14 cellular contexts compared by ENCODE assay signal in genomic region chr15:67746450-67746849, GRCh38.
A peak's percentile ranks its signal among the peaks of the same experiment; 100 is the strongest.
DNase-seq lines count a peak whose midpoint lies in the region; ATAC-seq and TF ChIP-seq lines count a peak whose summit lies in the region.
"Had no signal": no experiment of that assay in that cellular context is flagged by ENCODE, and none has a peak within 500 bp of the region (broad histone marks: within the 10 kb centered on the region; RNA-seq: fewer than 3 reads in every experiment).

No MANE protein-coding gene starts in this region.

- peaks cover 3% of the 10 kb centered on the region for H3K4me1 ChIP-seq in CD4-positive, CD25-positive, alpha-beta regulatory T cell (ENCODE audit: control insufficient read depth, insufficient read depth, low read length, poor library complexity, severe bottlenecking)
- H3K4me1 ChIP-seq in GM23338 (ENCODE audit: insufficient read depth) (peaks cover 39% of the 10 kb centered on the region), heart right ventricle (peaks cover 0 to 30% (median 0%) of the 10 kb centered on the region in 9 donors)
- H3K4me1 ChIP-seq: SJSA1 had no signal

- H3K27ac Mint-ChIP-seq in CD4-positive, CD25-positive, alpha-beta regulatory T cell = peak overlapping the region in 2 of 3 donors; percentile 8 to 32
- H3K27ac Mint-ChIP-seq in GM23338 = peak overlapping the region; percentile 60
- H3K27ac Mint-ChIP-seq in activated naive CD4-positive, alpha-beta T cell treated with anti-CD3 and anti-CD28 coated beads, Interleukin-2, amount 50 U/mL, for 72 hours = peak overlapping the region; percentile 52 to 59
- H3K27ac Mint-ChIP-seq: activated B cell treated with CpG ODN at 0.5 μM for 24 hours, immature natural killer cell had no signal

- no peaks in the 10 kb centered on the region for H3K36me3 ChIP-seq in CD4-positive, CD25-positive, alpha-beta regulatory T cell (ENCODE audit: control insufficient read depth, insufficient read depth, low read length)
- H3K36me3 ChIP-seq in GM23338 (ENCODE audit: insufficient read depth) (no peaks in the 10 kb centered on the region), heart right ventricle (peaks cover 0 to 12% (median 0%) of the 10 kb centered on the region in 9 donors)
- H3K36me3 ChIP-seq: right lobe of liver, SJSA1 had no signal

- H3F3A ChIP-seq in GM23338 (replicated peaks; ENCODE audit: low read depth) = no peaks in the 10 kb centered on the region

- peak overlapping the region in 3 of 4 donors; percentile 11 to 49 (median 44) for H3K4me3 Mint-ChIP-seq in CD4-positive, CD25-positive, alpha-beta regulatory T cell
- peak overlapping the region; percentile 11; the same call in 1 of the 3 replicates for H3K4me3 Mint-ChIP-seq in GM23338
- H3K4me3 Mint-ChIP-seq: activated B cell treated with CpG ODN at 0.5 μM for 24 hours, immature natural killer cell had no signal

- H3K27me3 Mint-ChIP-seq in CD4-positive, CD25-positive, alpha-beta regulatory T cell = no peaks in the 10 kb centered on the region
- peaks cover 4% of the 10 kb centered on the region for H3K27me3 Mint-ChIP-seq in GM23338 (ENCODE audit: insufficient read depth, low read depth, poor library complexity)
- H3K27me3 Mint-ChIP-seq: activated B cell treated with CpG ODN at 0.5 μM for 24 hours had no signal

- no peaks in the 10 kb centered on the region for H3K79me2 ChIP-seq in GM23338 (replicated peaks; ENCODE audit: insufficient read depth)

- H3K27ac ChIP-seq in CD4-positive, CD25-positive, alpha-beta regulatory T cell (ENCODE audit: insufficient read depth, low read length, poor library complexity, severe bottlenecking) = no peak overlapping the region
- H3K27ac ChIP-seq in GM23338 (ENCODE audit: low read depth) = no peak overlapping the region
- H3K27ac ChIP-seq in heart right ventricle = no peak overlapping the region
- H3K27ac ChIP-seq: right lobe of liver, SJSA1 had no signal

- no peak for TF ChIP-seq CTCF in GM23338 (conservative IDR thresholded peaks at IDR 0.05; ENCODE audit: low read depth in 2 of 2)
- TF ChIP-seq CTCF in heart right ventricle (IDR thresholded peaks at IDR 0.05) = no peak

- H3K9me3 Mint-ChIP-seq in CD4-positive, CD25-positive, alpha-beta regulatory T cell = no peaks in the 10 kb centered on the region
- H3K9me3 Mint-ChIP-seq in GM23338 = no peaks in the 10 kb centered on the region
- H3K9me3 Mint-ChIP-seq in activated naive CD4-positive, alpha-beta T cell treated with anti-CD3 and anti-CD28 coated beads, Interleukin-2, amount 50 U/mL, for 72 hours = peaks cover 0 to 2% of the 10 kb centered on the region in 2 donors
- H3K9me3 Mint-ChIP-seq: activated B cell treated with CpG ODN at 0.5 μM for 24 hours, immature natural killer cell had no signal

- H3K9me3 ChIP-seq in CD4-positive, CD25-positive, alpha-beta regulatory T cell (ENCODE audit: control insufficient read depth in 2 of 2, low read length in 2 of 2) = no peaks in the 10 kb centered on the region
- H3K9me3 ChIP-seq in heart right ventricle = no peaks in the 10 kb centered on the region
- H3K9me3 ChIP-seq: right lobe of liver, SJSA1 had no signal

- no peak for ATAC-seq in CD4-positive, CD25-positive, alpha-beta regulatory T cell (ENCODE audit: low read depth in 2 of 2)
- ATAC-seq in GM23338 (peak; percentile 65), left colon (peak; percentile 94), heart right ventricle (no peak)
- peak; percentile 55 to 78 for ATAC-seq in activated naive CD4-positive, alpha-beta T cell treated with anti-CD3 and anti-CD28 coated beads, Interleukin-2, amount 50 U/mL, for 72 hours

- H3K4me3 ChIP-seq in CD4-positive, CD25-positive, alpha-beta regulatory T cell (ENCODE audit: low read depth, low read length) = peak overlapping the region; percentile 21
- H3K4me3 ChIP-seq in GM23338 = peak overlapping the region; percentile 14; the same call in 1 of the 2 replicates
- H3K4me3 ChIP-seq in heart right ventricle = no peak overlapping the region
- H3K4me3 ChIP-seq: right lobe of liver, SJSA1 had no signal

- H3K4me2 ChIP-seq in GM23338 = peak overlapping the region; percentile 22

- no peaks in the 10 kb centered on the region; the same call in 1 of the 2 replicates for H3K9me2 ChIP-seq in GM23338 (ENCODE audit: insufficient read depth)

- intact Hi-C loops in left colon (cut with DNase I, micrococcal nuclease) = no loop called here
- intact Hi-C loops in heart right ventricle (cut with DNase I) = no loop called here

- H2AFZ ChIP-seq in GM23338 = no peak overlapping the region

- DNase-seq in CD4-positive, CD25-positive, alpha-beta regulatory T cell = peak in 2 of 3 donors; percentile 27 to 40
- peak; percentile 53 for DNase-seq in GM23338 (ENCODE audit: low spot score)
- no peak for DNase-seq in activated naive CD4-positive, alpha-beta T cell treated with anti-CD3 and anti-CD28 coated beads, Interleukin-2, amount 50 U/mL, for 72 hours (ENCODE audit: low spot score in 2 of 2)
- no peak for DNase-seq in left colon
- DNase-seq in HUDEP-2 (lab: John Stamatoyannopoulos, UW; ENCODE audit: unreplicated experiment in 76 of 76) = no peak
- DNase-seq in heart right ventricle = no peak
- no peak for DNase-seq in NOMO-1 (lab: John Stamatoyannopoulos, UW; ENCODE audit: unreplicated experiment in 2 of 2)
- DNase-seq in NCI-H226 = no peak
- DNase-seq: activated B cell treated with CpG ODN at 0.5 μM for 24 hours, immature natural killer cell, NCI-H2081 treated with DMSO at 0.1 percent for 48 hours, right lobe of liver, substantia nigra had no signal

- peaks cover 18% of the 10 kb centered on the region for H3K36me3 Mint-ChIP-seq in CD4-positive, CD25-positive, alpha-beta regulatory T cell
- no peaks in the 10 kb centered on the region for H3K36me3 Mint-ChIP-seq in GM23338 (ENCODE audit: low read depth)
- H3K36me3 Mint-ChIP-seq in activated naive CD4-positive, alpha-beta T cell treated with anti-CD3 and anti-CD28 coated beads, Interleukin-2, amount 50 U/mL, for 72 hours = peaks cover under 1 to 5% of the 10 kb centered on the region in 2 donors

- 89 to 91% methylated on average over 4 of the region's 4 CpGs for WGBS in heart right ventricle, 2 donors

- no peaks in the 10 kb centered on the region for H3K27me3 ChIP-seq in CD4-positive, CD25-positive, alpha-beta regulatory T cell (ENCODE audit: control insufficient read depth, insufficient read depth, low read length)
- H3K27me3 ChIP-seq in GM23338 (ENCODE audit: insufficient read depth) = no peaks in the 10 kb centered on the region
- H3K27me3 ChIP-seq in heart right ventricle = no peaks in the 10 kb centered on the region
- H3K27me3 ChIP-seq: right lobe of liver, SJSA1 had no signal

- no peaks in the 10 kb centered on the region for H4K20me1 ChIP-seq in GM23338 (replicated peaks; ENCODE audit: insufficient read depth)

- H3K4me1 Mint-ChIP-seq in CD4-positive, CD25-positive, alpha-beta regulatory T cell = peaks cover 5 to 42% (median 33%) of the 10 kb centered on the region in 4 donors
- peaks cover 52% of the 10 kb centered on the region for H3K4me1 Mint-ChIP-seq in GM23338

TF ChIP-seq in GM23338, 12 proteins besides CTCF, POLR2A, EP300 and RAD21 (continues in another document):
- TF ChIP-seq ZNF114 (CRISPR knock-in tag; IDR thresholded peaks at IDR 0.05) (no peak), REST (IDR thresholded peaks at IDR 0.05; ENCODE audit: unreplicated experiment) (no peak), EZH2 (IDR thresholded peaks at IDR 0.05; ENCODE audit: low read depth, unreplicated experiment) (no peak), ETS1 (IDR thresholded peaks at IDR 0.05) (no peak), CREB1 (CRISPR knock-in tag; IDR thresholded peaks at IDR 0.05; ENCODE audit: low read depth) (no peak), EZH2phosphoT487 (IDR thresholded peaks at IDR 0.05; ENCODE audit: unreplicated experiment) (no peak), STAT1 (IDR thresholded peaks at IDR 0.05; ENCODE audit: unreplicated experiment) (no peak), NANOG (IDR thresholded peaks at IDR 0.05; ENCODE audit: borderline replicate concordance) (no peak), JUNB (IDR thresholded peaks at IDR 0.05; ENCODE audit: unreplicated experiment) (no peak), POLR2AphosphoS5 (IDR thresholded peaks at IDR 0.05; ENCODE audit: low read depth) (no peak), ZNF331 (CRISPR knock-in tag; IDR thresholded peaks at IDR 0.05; ENCODE audit: low read depth) (no peak)

Comparison
In these comparisons a context has a peak if more than half of its experiments do, and no peak if none do; other contexts are left out.
1. ATAC-seq: peak in GM23338 (single experiment), activated naive CD4-positive, alpha-beta T cell treated with anti-CD3 and anti-CD28 coated beads, Interleukin-2, amount 50 U/mL, for 72 hours (2 of 2) and left colon (single experiment); none in CD4-positive, CD25-positive, alpha-beta regulatory T cell (0 of 2) and heart right ventricle (0 of 8).
2. DNase-seq: peak in CD4-positive, CD25-positive, alpha-beta regulatory T cell (2 of 3) and GM23338 (single experiment); none in activated naive CD4-positive, alpha-beta T cell treated with anti-CD3 and anti-CD28 coated beads, Interleukin-2, amount 50 U/mL, for 72 hours (0 of 2), left colon (0 of 2), HUDEP-2 (0 of 76), heart right ventricle (0 of 2), NOMO-1 (0 of 2) and NCI-H226 (single experiment).
3. H3K4me3 ChIP-seq: peak in CD4-positive, CD25-positive, alpha-beta regulatory T cell (single experiment) and GM23338 (single experiment); none in heart right ventricle (0 of 10).
4. Peak in every context shown above with its lines, with median percentiles within 50 percentile points of each other: H3K27ac Mint-ChIP-seq.